Comparison of ENCODE assay signal across 22 cellular contexts in genomic region chr14:98761993-98762392, GRCh38.
A peak's percentile ranks its signal among the peaks of the same experiment; 100 is the strongest.
DNase-seq lines count a peak whose midpoint lies in the region; ATAC-seq, FAIRE-seq and TF ChIP-seq lines count a peak whose summit lies in the region.
"Had no signal": no experiment of that assay in that cellular context is flagged by ENCODE, and none has a peak within 500 bp of the region (broad histone marks: within the 10 kb centered on the region; RNA-seq: fewer than 3 reads in every experiment).

No MANE protein-coding gene starts in this region.

- POLR2A ChIA-PET in HepG2 (lab: Yijun Ruan, JAX) = no interaction called here

- H3K9me3 ChIP-seq in HepG2 (ENCODE audit: low read length) (peaks cover 64% of the 10 kb centered on the region), right lobe of liver (no peaks in the 10 kb centered on the region), pancreas (peaks cover 0 to 3% (median 0%) of the 10 kb centered on the region in 4 donors), upper lobe of right lung (no peaks in the 10 kb centered on the region)

- no peak for TF ChIP-seq RAD21 in HepG2 (CRISPR knock-in tag; IDR thresholded peaks at IDR 0.05)

- no peak for TF ChIP-seq EP300 in HepG2 (IDR thresholded peaks at IDR 0.05; ENCODE audit: low read depth in 2 of 2, low read length in 2 of 2)
- TF ChIP-seq EP300 in HepG2 (CRISPR knock-in tag; IDR thresholded peaks at IDR 0.05; ENCODE audit: borderline replicate concordance) = no peak

- H3K4me3 ChIP-seq in HepG2 (replicated peaks in 1 of 3; ENCODE audit: insufficient read depth in 1 of 3, low read depth in 2 of 3, low read length in 3 of 3) (no peak overlapping the region), right lobe of liver (no peak overlapping the region), pancreas (no peak overlapping the region), upper lobe of right lung (no peak overlapping the region)
- H3K4me3 ChIP-seq: A549; BLaER1 treated with 17β-estradiol and CSF1 and Interleukin-3, amounts not matched to agents 10 nM and 100 nM; GM12878 had no signal

- H2AFZ ChIP-seq in HepG2 (ENCODE audit: low read length) = no peak overlapping the region

- no peak overlapping the region for H3K9ac ChIP-seq in HepG2 (ENCODE audit: insufficient read depth, low read depth, low read length)
- H3K9ac ChIP-seq: BLaER1 treated with 17β-estradiol and CSF1 and Interleukin-3, amounts not matched to agents 10 nM and 100 nM had no signal

- no peak overlapping the region for H3K4me2 ChIP-seq in HepG2 (ENCODE audit: low read depth, low read length)
- H3K4me2 ChIP-seq: A549; BLaER1 treated with 17β-estradiol and CSF1 and Interleukin-3, amounts not matched to agents 10 nM and 100 nM had no signal

- H3K27ac ChIP-seq in HepG2 (ENCODE audit: extremely low read length, insufficient read depth, low read length) (no peak overlapping the region), right lobe of liver (no peak overlapping the region), pancreas (no peak overlapping the region), upper lobe of right lung (no peak overlapping the region)
- H3K27ac ChIP-seq: 22Rv1; A549; BLaER1 treated with 17β-estradiol and CSF1 and Interleukin-3, amounts not matched to agents 10 nM and 100 nM; C4-2B had no signal

- H3K27me3 ChIP-seq in HepG2 (ENCODE audit: control insufficient read depth in 1 of 2, insufficient read depth in 2 of 2, low read length in 2 of 2) (no peaks in the 10 kb centered on the region), right lobe of liver (no peaks in the 10 kb centered on the region), pancreas (no peaks in the 10 kb centered on the region), upper lobe of right lung (no peaks in the 10 kb centered on the region)
- H3K27me3 ChIP-seq: BLaER1 treated with 17β-estradiol and CSF1 and Interleukin-3, amounts not matched to agents 10 nM and 100 nM had no signal

- WGBS in HepG2 (ENCODE audit: low lambda C conversion rate) = 0% methylated on average over 1 of the region's 1 CpG
- WGBS in right lobe of liver (ENCODE audit: insufficient coverage, low coverage, low lambda C conversion rate, missing lambda C conversion rate) = 55% methylated on average over 1 of the region's 1 CpG
- 71 to 81% methylated on average over 1 of the region's 1 CpG for WGBS in pancreas, 2 donors

- CTCF ChIA-PET in HepG2 (lab: Yijun Ruan, JAX; ENCODE audit: low intra/inter-chr PET ratio, low total read pairs) = no interaction called here

- in situ Hi-C loops in HepG2 (cut with HindIII; ENCODE audit: extremely low pct_ligation_motif_present, low pct_unique_long_range_greater_than_20kb) = no loop called here

- intact Hi-C loops in HepG2 (cut with micrococcal nuclease; ENCODE audit: unreplicated experiment) (no loop called here), right lobe of liver (cut with DNase I) (no loop called here), pancreas (cut with DNase I) (no loop called here), upper lobe of right lung (cut with DNase I) (no loop called here)

- FAIRE-seq in HepG2 (lab: Jason Lieb, UNC) = no peak
- FAIRE-seq in frontal cortex (lab: Jason Lieb, UNC) = peak; percentile 72
- FAIRE-seq in pancreas (lab: Jason Lieb, UNC) = peak; percentile 71
- FAIRE-seq: A549, D721Med, GM12878, GM12892, GM18507 had no signal

- TF ChIP-seq CTCF in HepG2 (CRISPR knock-in tag; IDR thresholded peaks at IDR 0.05) (no peak), right lobe of liver (IDR thresholded peaks at IDR 0.05) (no peak), pancreas (IDR thresholded peaks at IDR 0.05) (no peak), upper lobe of right lung (IDR thresholded peaks at IDR 0.05) (no peak)

- DNase-seq in HepG2 (ENCODE audit: low spot score) (no peak), right lobe of liver (no peak), frontal cortex (ENCODE audit: low spot score in 2 of 2) (no peak), pancreas (no peak), NCI-H748 treated with DMSO at 0.1 percent for 48 hours (lab: John Stamatoyannopoulos, UW) (no peak), upper lobe of right lung (no peak), NCI-H69 (lab: John Stamatoyannopoulos, UW) (no peak)
- DNase-seq: AML-193; Caco-2; Calu3; CD4-positive, alpha-beta T cell; CD8-positive, alpha-beta T cell; DMS79 treated with DMSO at 0.1 percent for 48 hours; GDM1 had no signal

- no peaks in the 10 kb centered on the region for H3K79me2 ChIP-seq in HepG2 (ENCODE audit: insufficient read depth, low read length)

- no peaks in the 10 kb centered on the region for H4K20me1 ChIP-seq in HepG2 (ENCODE audit: insufficient read depth, low read length)
- H4K20me1 ChIP-seq: BLaER1 treated with 17β-estradiol and CSF1 and Interleukin-3, amounts not matched to agents 10 nM and 100 nM had no signal

- TF ChIP-seq POLR2A in HepG2 (IDR thresholded peaks at IDR 0.05; ENCODE audit: insufficient read depth in 1 of 2, low read depth in 2 of 2, low read length in 2 of 2) (no peak), right lobe of liver (IDR thresholded peaks at IDR 0.05) (no peak)

- H3K4me1 ChIP-seq in HepG2 (ENCODE audit: insufficient read depth, low read length) (no peaks in the 10 kb centered on the region), right lobe of liver (no peaks in the 10 kb centered on the region), pancreas (no peaks in the 10 kb centered on the region), upper lobe of right lung (no peaks in the 10 kb centered on the region)
- H3K4me1 ChIP-seq: A549, Caco-2 had no signal

- no peak for ATAC-seq in HepG2
- ATAC-seq in right lobe of liver = no peak
- ATAC-seq in pancreas = no peak
- no peak for ATAC-seq in upper lobe of right lung
- ATAC-seq: A549; CD8-positive, alpha-beta T cell; GM12878 had no signal

- BruUV-seq in HepG2 (replicated peaks; lab: Mats Ljungman, UMichigan) = no TSS peak

- H3K36me3 ChIP-seq in HepG2 (replicated peaks in 1 of 2; ENCODE audit: control insufficient read depth in 1 of 2, insufficient read depth in 2 of 2, low read length in 2 of 2) (no peaks in the 10 kb centered on the region), right lobe of liver (no peaks in the 10 kb centered on the region), pancreas (no peaks in the 10 kb centered on the region), upper lobe of right lung (no peaks in the 10 kb centered on the region)

TF ChIP-seq in HepG2, 621 proteins besides CTCF, POLR2A, EP300 and RAD21:
- TF ChIP-seq ATF7 (IDR thresholded peaks at IDR 0.05) (peak; percentile 73), ATF7 (CRISPR knock-in tag; IDR thresholded peaks at IDR 0.05) (no peak), SPEN (CRISPR knock-in tag; IDR thresholded peaks at IDR 0.05; ENCODE audit: low read depth) (no peak)
TF ChIP-seq in HepG2: peak in this region for 1.
